Comparison of ENCODE assay signal across 8 cellular contexts in the genomic region with DNA sequence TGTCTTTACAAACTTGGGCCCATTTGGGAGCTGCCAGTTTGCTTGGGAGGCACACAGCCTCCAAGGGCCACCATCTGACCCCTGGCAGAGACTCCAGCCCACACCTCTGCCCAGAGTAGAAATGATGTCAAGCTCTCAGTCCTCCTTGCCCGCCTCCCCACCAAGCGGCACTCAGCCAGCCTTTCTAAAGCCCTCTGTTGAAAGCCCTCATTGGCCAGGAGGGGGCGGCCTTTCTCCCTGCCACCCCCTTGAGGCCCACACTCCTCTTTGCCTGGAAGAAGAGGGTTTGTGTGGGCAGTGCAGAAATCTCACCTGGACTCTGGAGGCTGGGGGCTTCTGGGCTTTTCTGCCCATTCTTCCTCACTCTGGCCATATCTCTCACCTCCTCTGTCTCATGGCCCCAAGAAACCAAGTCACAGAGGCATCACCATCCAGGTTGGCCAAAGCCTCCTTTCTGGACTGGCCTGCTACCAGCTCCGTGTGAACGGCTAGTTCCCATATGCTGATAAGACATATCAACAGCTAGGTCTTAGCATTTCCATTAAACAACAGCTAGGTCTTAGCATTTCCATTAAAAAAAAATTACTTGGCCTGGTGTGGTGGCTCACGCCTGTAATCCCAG. TPM values are rescaled to one million over a fixed set of nuclear protein-coding genes. Genes with fewer than 3 reads are reported as not detected.
DNase-seq lines count a peak whose midpoint lies in the region; ATAC-seq and TF ChIP-seq lines count a peak whose summit lies in the region.

No MANE protein-coding gene starts in this region.

- no peak overlapping the region for H2AFZ ChIP-seq in PC-3 (ENCODE audit: low read length)

- H3K9me3 Mint-ChIP-seq in chondrocyte (ENCODE audit: low read depth), result no peaks in the 10 kb centered on the region
- peaks cover 3% of the 10 kb centered on the region for H3K9me3 Mint-ChIP-seq in nephron progenitor cell

- H3K36me3 Mint-ChIP-seq in chondrocyte (ENCODE audit: low read depth) (no peaks in the 10 kb centered on the region), nephron progenitor cell (ENCODE audit: low read depth) (peaks cover 3% of the 10 kb centered on the region)

- POLR2A ChIA-PET in PC-3 (lab: Charles Lee; ENCODE audit: unreplicated experiment), result no interaction called here

- DNase-seq in activated T-cell treated with anti-CD3 and anti-CD28 coated beads for 1 hour (ENCODE audit: low read depth), result peak; percentile 16
- DNase-seq in activated T-cell treated with anti-CD3 and anti-CD28 coated beads, Interleukin-2, amount 50 U/mL, for 1 hour, result no peak
- peak; percentile 42 for DNase-seq in PC-3
- peak; percentile 49 for DNase-seq in chondrocyte (ENCODE audit: low spot score)
- DNase-seq in nephron progenitor cell, result peak; percentile 47
- DNase-seq in NCI-H2227 (lab: John Stamatoyannopoulos, UW; ENCODE audit: unreplicated experiment), result no peak

- H3K4me3 ChIP-seq in PC-3 (ENCODE audit: low read length), result no peak overlapping the region

- no peak overlapping the region for H3K4me2 ChIP-seq in PC-3 (ENCODE audit: low read length)

- no peaks in the 10 kb centered on the region for H3K9me2 ChIP-seq in PC-3 (replicated peaks; ENCODE audit: low read length)

- no TSS peak for BruUV-seq in PC-3 (replicated peaks; lab: Mats Ljungman, UMichigan)

- no peaks in the 10 kb centered on the region for H3K79me2 ChIP-seq in PC-3 (ENCODE audit: low read length)

- peak; percentile 74 for TF ChIP-seq CTCF in PC-3 (conservative IDR thresholded peaks at IDR 0.05; ENCODE audit: low read depth, low read length)
- TF ChIP-seq CTCF in chondrocyte (IDR thresholded peaks at IDR 0.05), result peak; percentile 73
- TF ChIP-seq CTCF in nephron progenitor cell (IDR thresholded peaks at IDR 0.05), result peak; percentile 46

- H3K4me1 ChIP-seq in PC-3 (ENCODE audit: insufficient read depth, low read length), result peaks cover 11% of the 10 kb centered on the region

- H3K27me3 Mint-ChIP-seq in chondrocyte (ENCODE audit: low read depth) (no peaks in the 10 kb centered on the region), nephron progenitor cell (ENCODE audit: low read depth, poor library complexity) (peaks cover 3% of the 10 kb centered on the region)

- H3K27me3 ChIP-seq in PC-3 (ENCODE audit: low read length), result no peaks in the 10 kb centered on the region

- H3K4me3 Mint-ChIP-seq in chondrocyte (ENCODE audit: unreplicated experiment) (no peak overlapping the region), nephron progenitor cell (no peak overlapping the region)

- H3K4me1 Mint-ChIP-seq in chondrocyte (ENCODE audit: low read depth) (peaks cover 41% of the 10 kb centered on the region), nephron progenitor cell (peaks cover 58% of the 10 kb centered on the region)

- H3K27ac Mint-ChIP-seq in chondrocyte (ENCODE audit: unreplicated experiment), result no peak overlapping the region
- H3K27ac Mint-ChIP-seq in nephron progenitor cell, result no peak overlapping the region

- H3K27ac ChIP-seq in PC-3 (ENCODE audit: low read length), result no peak overlapping the region

- H4K20me1 ChIP-seq in PC-3 (ENCODE audit: low read length), result no peaks in the 10 kb centered on the region

- ATAC-seq in PC-3 (0 out of 2 replicates have a peak, but pooled peaks have one; percentile 30), HG03520 (IDR thresholded peaks at IDR 0.05; ENCODE audit: unreplicated experiment) (no peak), GM18517 (IDR thresholded peaks at IDR 0.05; ENCODE audit: unreplicated experiment) (no peak)

- no peaks in the 10 kb centered on the region for H3F3A ChIP-seq in PC-3 (ENCODE audit: low read length, unreplicated experiment)

- H3K36me3 ChIP-seq in PC-3 (ENCODE audit: low read depth, low read length), result no peaks in the 10 kb centered on the region; the same call in 1 of the 2 replicates

- CTCF ChIA-PET in PC-3 (lab: Charles Lee), result interaction anchor here (1.0 kb wide), 1 partner anchor 19 kb away, joined by 3 read pairs; no protein-coding TSS in a partner anchor

- H3K9me3 ChIP-seq in PC-3 (ENCODE audit: low read length), result no peaks in the 10 kb centered on the region

- intact Hi-C loops in PC-3 (cut with micrococcal nuclease), result loop anchor here (5.0 kb wide), 1 partner anchor 73 kb away; no protein-coding TSS in a partner anchor

- H3K9ac ChIP-seq in PC-3 (ENCODE audit: low read length), result no peak overlapping the region

RNA-seq across cellular contexts. Expression of a gene that starts 36.1 kb away (rescaled TPM):
- total RNA-seq in PC-3 (2014; rRNA removed) (18.5 and 32.3 TPM in 2 replicates), chondrocyte (29.3 to 38.2 TPM (median 38.2 TPM) in 3 replicates)

RNA-seq across cellular contexts. Expression of a gene that starts 36.6 kb away (rescaled TPM):
- 65.5 and 78.2 TPM in 2 replicates for total RNA-seq in PC-3 (2014; rRNA removed)
- total RNA-seq in chondrocyte, result 63.4 to 80.2 TPM (median 66.6 TPM) in 3 replicates

RNA-seq across cellular contexts. Expression of a gene that starts 37.7 kb away (rescaled TPM):
- total RNA-seq in PC-3 (2014; rRNA removed) (1.7 and 1.8 TPM in 2 replicates), chondrocyte (0.46 to 0.60 TPM (median 0.54 TPM) in 3 replicates)

RNA-seq across cellular contexts. Expression of a gene that starts 49.3 kb away (rescaled TPM):
- total RNA-seq in PC-3 (2014; rRNA removed), result 0.15 TPM in 1 of 2 replicates, not detected in the other
- total RNA-seq in chondrocyte, result 0.12 TPM in 1 of 3 replicates, not detected in the others

RNA-seq across cellular contexts. Expression of a gene that starts 54.7 kb away (rescaled TPM):
- not detected in 2 replicates for total RNA-seq in PC-3 (2014; rRNA removed)
- not detected in 3 replicates for total RNA-seq in chondrocyte

Comparison
In these comparisons a context has a peak if more than half of its experiments do, and no peak if none do; other contexts are left out.
1. DNase-seq: peak in activated T-cell treated with anti-CD3 and anti-CD28 coated beads for 1 hour (single experiment), PC-3 (single experiment), chondrocyte (single experiment) and nephron progenitor cell (single experiment); none in activated T-cell treated with anti-CD3 and anti-CD28 coated beads, Interleukin-2, amount 50 U/mL, for 1 hour (single experiment) and NCI-H2227 (single experiment).
2. Peak in every context shown above with its lines, with median percentiles within 50 percentile points of each other: CTCF ChIP-seq.